10 cellular contexts compared by ENCODE assay signal in genomic region chr1:88985692-88986091, GRCh38. TPM values are rescaled to one million over a fixed set of nuclear protein-coding genes. Genes with fewer than 3 reads are reported as not detected.
DNase-seq lines count a peak whose midpoint lies in the region; ATAC-seq, FAIRE-seq and TF ChIP-seq lines count a peak whose summit lies in the region.
"Had no signal": no experiment of that assay in that cellular context is flagged by ENCODE, and none has a peak within 500 bp of the region (broad histone marks: within the 10 kb centered on the region; RNA-seq: fewer than 3 reads in every experiment).

No MANE protein-coding gene starts in this region.

- POLR2A ChIA-PET in Panc1 (lab: Charles Lee) = interaction anchor here (0.7 kb wide), 1 partner anchor 950 kb away, joined by 4 read pairs; no protein-coding TSS in a partner anchor

- no peak for DNase-seq in Panc1 (ENCODE audit: low read depth, low spot score)
- DNase-seq in epithelial cell of esophagus (ENCODE audit: low read depth) = peak; percentile 39
- DNase-seq in gastrocnemius medialis = no peak
- no peak for DNase-seq in erythroblast (lab: John Stamatoyannopoulos, UW)
- DNase-seq in KBM-7 = no peak
- DNase-seq in frontal cortex (ENCODE audit: low spot score in 2 of 2) = no peak
- DNase-seq in NCI-H1048 (lab: John Stamatoyannopoulos, UW) = no peak
- DNase-seq: aorta, NCI-H526 treated with DMSO at 0.1 percent for 48 hours had no signal

- TF ChIP-seq POLR2A in gastrocnemius medialis (IDR thresholded peaks at IDR 0.05) (no peak), erythroblast (IDR thresholded peaks at IDR 0.05; ENCODE audit: low read length) (no peak)

- ATAC-seq in Panc1 = no peak
- ATAC-seq in gastrocnemius medialis = no peak

- CTCF ChIA-PET in Panc1 (lab: Charles Lee) = interaction anchor here (0.7 to 2.4 kb wide), 2 partner anchors 12 to 977 kb away, joined by 3 to 10 read pairs; no protein-coding TSS in a partner anchor

- H3K9me2 ChIP-seq in DOHH2 (replicated peaks; ENCODE audit: control insufficient read depth, low read length) = no peaks in the 10 kb centered on the region

- TF ChIP-seq CTCF in DOHH2 (IDR thresholded peaks at IDR 0.05; ENCODE audit: low read depth, low read length, poor library complexity, severe bottlenecking) = no peak
- no peak for TF ChIP-seq CTCF in Panc1 (IDR thresholded peaks at IDR 0.05)
- TF ChIP-seq CTCF in epithelial cell of esophagus (IDR thresholded peaks at IDR 0.05; ENCODE audit: insufficient read depth, low read depth, low read length, missing control alignments) = no peak
- TF ChIP-seq CTCF in gastrocnemius medialis (IDR thresholded peaks at IDR 0.05 in 4 of 5, conservative IDR thresholded peaks at IDR 0.05 in 1 of 5) = no peak

- intact Hi-C loops in Panc1 (cut with micrococcal nuclease; ENCODE audit: unreplicated experiment) (no loop called here), gastrocnemius medialis (cut with DNase I; ENCODE audit: low total_unique reads) (no loop called here)

- H3K4me1 ChIP-seq in DOHH2 (ENCODE audit: control insufficient read depth, low read length) (peaks cover 20% of the 10 kb centered on the region), Panc1 (ENCODE audit: control insufficient read depth, insufficient read depth, low read length) (peaks cover 26% of the 10 kb centered on the region), gastrocnemius medialis (peaks cover 13 to 17% of the 10 kb centered on the region in 2 donors)

- H3K4me2 ChIP-seq in DOHH2 (ENCODE audit: low read length) = peak overlapping the region; percentile 47; the same call in 1 of the 2 replicates

- FAIRE-seq in frontal cortex (lab: Jason Lieb, UNC) = no peak

- peaks cover 62% of the 10 kb centered on the region for H3K36me3 ChIP-seq in DOHH2 (ENCODE audit: control insufficient read depth, low read length)
- no peaks in the 10 kb centered on the region for H3K36me3 ChIP-seq in Panc1 (ENCODE audit: control insufficient read depth, insufficient read depth, low read length)
- peaks cover 0 to 17% of the 10 kb centered on the region in 2 donors for H3K36me3 ChIP-seq in gastrocnemius medialis

- no TSS peak for BruUV-seq in Panc1 (replicated peaks; lab: Mats Ljungman, UMichigan)

- no peaks in the 10 kb centered on the region for H4K20me1 ChIP-seq in DOHH2 (ENCODE audit: control insufficient read depth, insufficient read depth, low read depth, low read length)

- no peaks in the 10 kb centered on the region for H3F3A ChIP-seq in DOHH2 (ENCODE audit: control insufficient read depth, insufficient read depth)

- H3K4me3 ChIP-seq in DOHH2 (ENCODE audit: low read length) = no peak overlapping the region
- no peak overlapping the region for H3K4me3 ChIP-seq in Panc1 (ENCODE audit: low read depth in 2 of 2, low read length in 2 of 2)
- H3K4me3 ChIP-seq in epithelial cell of esophagus (ENCODE audit: low read length) = no peak overlapping the region
- no peak overlapping the region for H3K4me3 ChIP-seq in gastrocnemius medialis

- H3K27ac ChIP-seq in DOHH2 (ENCODE audit: low read depth, low read length) (0 out of 2 replicates have a peak overlapping the region, but pooled peaks have one; percentile 28), Panc1 (ENCODE audit: low read length) (0 out of 2 replicates have a peak overlapping the region, but pooled peaks have one; percentile 68), gastrocnemius medialis (peak overlapping the region in 3 of 4 donors; percentile 41 to 50 (median 44))

- no peaks in the 10 kb centered on the region for H3K9me3 ChIP-seq in DOHH2 (ENCODE audit: control insufficient read depth, insufficient read depth, low read length)
- H3K9me3 ChIP-seq in Panc1 (ENCODE audit: control insufficient read depth, insufficient read depth, low read depth, low read length) = no peaks in the 10 kb centered on the region
- H3K9me3 ChIP-seq in gastrocnemius medialis = no peaks in the 10 kb centered on the region

- peaks cover 99% of the 10 kb centered on the region for H3K79me2 ChIP-seq in DOHH2 (ENCODE audit: control insufficient read depth, low read length)

- H3K27me3 ChIP-seq in DOHH2 (ENCODE audit: control insufficient read depth, low read length) (no peaks in the 10 kb centered on the region), Panc1 (ENCODE audit: control insufficient read depth, insufficient read depth, low read length) (no peaks in the 10 kb centered on the region), gastrocnemius medialis (no peaks in the 10 kb centered on the region)

- in situ Hi-C loops in Panc1 (cut with HindIII; ENCODE audit: low pct_unique_long_range_greater_than_20kb, low sequenced_read_pairs) (no loop called here), gastrocnemius medialis (cut with MboI; ENCODE audit: low sequenced_read_pairs in 4 of 4) (no loop called here), KBM-7 (cut with MboI; ENCODE audit: low pct_unique_long_range_greater_than_20kb, low sequenced_read_pairs) (no loop called here)

RNA-seq across cellular contexts. Expression of gene KYAT3, which starts 6.7 kb away (rescaled TPM):
- total RNA-seq in Panc1 (2021; ENCODE audit: unreplicated experiment) (18.5 TPM), gastrocnemius medialis (1 to 10 TPM; 6.6 to 9.1 (median 7.0) TPM), frontal cortex (15.1 TPM)
- 12.1 TPM for polyA plus RNA-seq in Panc1 (2012; ENCODE audit: insufficient read length)

RNA-seq across cellular contexts. Expression of gene RBMXL1, which starts 6.7 kb away (rescaled TPM):
- total RNA-seq in Panc1 (2021; ENCODE audit: unreplicated experiment) = 9.6 TPM
- polyA plus RNA-seq in Panc1 (2012; ENCODE audit: insufficient read length) = 7.1 TPM
- 1 to 10 TPM; 4.9 to 9.2 (median 5.8) TPM for total RNA-seq in gastrocnemius medialis
- 39.5 TPM for total RNA-seq in frontal cortex

RNA-seq across cellular contexts. Expression of gene GBP3, which starts 37.0 kb away (rescaled TPM):
- total RNA-seq in Panc1 (2021; ENCODE audit: unreplicated experiment) = 2.5 TPM
- polyA plus RNA-seq in Panc1 (2012; ENCODE audit: insufficient read length) = 1.1 TPM
- 1 to 10 TPM; 1.5 to 6.6 (median 2.5) TPM for total RNA-seq in gastrocnemius medialis
- total RNA-seq in frontal cortex = 0.82 TPM
